ENCODE assay signal across 11 cellular contexts in the genomic region with DNA sequence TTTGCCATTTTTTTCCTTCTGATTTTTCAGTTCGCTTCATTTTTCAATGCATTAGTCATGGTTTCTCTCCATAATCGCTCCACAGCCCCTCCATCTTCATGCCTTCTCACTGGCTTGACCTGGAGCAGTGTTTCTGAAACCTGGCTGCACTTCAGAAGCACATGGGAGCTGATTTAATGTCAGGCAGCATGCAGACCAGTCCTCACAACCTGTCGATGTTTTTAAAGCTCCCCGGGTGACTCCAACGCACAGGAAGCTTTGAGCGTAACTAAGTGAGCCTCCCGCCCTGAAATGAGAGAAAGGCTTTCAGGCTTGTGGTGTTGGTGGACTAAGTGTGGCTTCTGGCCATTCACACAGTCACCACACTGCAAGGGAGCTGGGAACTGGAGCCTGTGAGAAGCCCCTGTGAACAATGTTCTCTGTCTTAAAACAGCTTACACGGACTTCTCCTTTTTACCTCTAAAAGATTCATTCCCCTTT. TPM values are rescaled to one million over a fixed set of nuclear protein-coding genes. Genes with fewer than 3 reads are reported as not detected.
DNase-seq lines count a peak whose midpoint lies in the region; ATAC-seq and TF ChIP-seq lines count a peak whose summit lies in the region.
"Had no signal": no experiment of that assay in that cellular context is flagged by ENCODE, and none has a peak within 500 bp of the region (broad histone marks: within the 10 kb centered on the region; RNA-seq: fewer than 3 reads in every experiment).

No MANE protein-coding gene starts in this region.

- H3K4me3 ChIP-seq in Panc1 (ENCODE audit: low read depth in 2 of 2, low read length in 2 of 2) (peak overlapping the region; percentile 17 to 43; a peak in 3 of 4 replicates), fibroblast of pulmonary artery (replicated peaks; ENCODE audit: low read depth, low read length) (peak overlapping the region; percentile 37)
- no peak overlapping the region for H3K4me3 ChIP-seq in CD4-positive, alpha-beta memory T cell (ENCODE audit: low read length in 2 of 2)
- H3K4me3 ChIP-seq: upper lobe of left lung had no signal

- CTCF ChIA-PET in activated naive CD4-positive, alpha-beta T cell treated with anti-CD3 and anti-CD28 coated beads, Interleukin-2, amount 10 ng/mL, durations not matched to agents 7 days and 5 days (lab: Charles Lee): no interaction called here
- CTCF ChIA-PET in Panc1 (lab: Charles Lee): no interaction called here
- CTCF ChIA-PET in CD4-positive, alpha-beta memory T cell (lab: Charles Lee; ENCODE audit: partially characterized antibody): no interaction called here

- TF ChIP-seq CTCF in Panc1 (IDR thresholded peaks at IDR 0.05) (no peak), fibroblast of pulmonary artery (IDR thresholded peaks at IDR 0.05; ENCODE audit: low read length, missing control alignments) (no peak), CD14-positive monocyte (IDR thresholded peaks at IDR 0.05) (no peak)

- no peak overlapping the region for H3K4me3 Mint-ChIP-seq in activated naive CD4-positive, alpha-beta T cell treated with anti-CD3 and anti-CD28 coated beads, Interleukin-2, amount 10 ng/mL, durations not matched to agents 7 days and 5 days
- no peak overlapping the region for H3K4me3 Mint-ChIP-seq in stimulated activated effector memory CD8-positive, alpha-beta T cell treated with anti-CD3 and anti-CD28 coated beads, Interleukin-12 subunit alpha, Interleukin-12 subunit beta, amount 100 ng/mL, for 72 hours
- H3K4me3 Mint-ChIP-seq in CD14-positive monocyte: no peak overlapping the region
- H3K4me3 Mint-ChIP-seq in CD4-positive, alpha-beta memory T cell: no peak overlapping the region
- H3K4me3 Mint-ChIP-seq: naive thymus-derived CD8-positive, alpha-beta T cell had no signal

- H3K36me3 ChIP-seq in Panc1 (ENCODE audit: control insufficient read depth, insufficient read depth, low read length): no peaks in the 10 kb centered on the region
- H3K36me3 ChIP-seq in CD4-positive, alpha-beta memory T cell (ENCODE audit: insufficient read depth, low read length): no peaks in the 10 kb centered on the region

- POLR2A ChIA-PET in Panc1 (lab: Charles Lee): no interaction called here
- POLR2A ChIA-PET in CD4-positive, alpha-beta memory T cell (lab: Charles Lee; ENCODE audit: partially characterized antibody): no interaction called here

- no peaks in the 10 kb centered on the region for H3K36me3 Mint-ChIP-seq in activated naive CD4-positive, alpha-beta T cell treated with anti-CD3 and anti-CD28 coated beads, Interleukin-2, amount 10 ng/mL, durations not matched to agents 7 days and 5 days
- no peaks in the 10 kb centered on the region for H3K36me3 Mint-ChIP-seq in stimulated activated effector memory CD8-positive, alpha-beta T cell treated with anti-CD3 and anti-CD28 coated beads, Interleukin-12 subunit alpha, Interleukin-12 subunit beta, amount 100 ng/mL, for 72 hours
- H3K36me3 Mint-ChIP-seq in CD14-positive monocyte: peaks cover 9 to 10% of the 10 kb centered on the region in 2 donors
- H3K36me3 Mint-ChIP-seq in CD4-positive, alpha-beta memory T cell: peaks cover 3 to 6% of the 10 kb centered on the region in 2 donors

- H3K27ac Mint-ChIP-seq in activated naive CD4-positive, alpha-beta T cell treated with anti-CD3 and anti-CD28 coated beads, Interleukin-2, amount 10 ng/mL, durations not matched to agents 7 days and 5 days: peak overlapping the region; percentile 74
- no peak overlapping the region for H3K27ac Mint-ChIP-seq in stimulated activated effector memory CD8-positive, alpha-beta T cell treated with anti-CD3 and anti-CD28 coated beads, Interleukin-12 subunit alpha, Interleukin-12 subunit beta, amount 100 ng/mL, for 72 hours
- peak overlapping the region in 1 of 7 donors; percentile 75 for H3K27ac Mint-ChIP-seq in CD14-positive monocyte
- H3K27ac Mint-ChIP-seq in CD4-positive, alpha-beta memory T cell: peak overlapping the region in 1 of 7 donors; percentile 42

- peaks cover 3% of the 10 kb centered on the region for H3K4me1 Mint-ChIP-seq in activated naive CD4-positive, alpha-beta T cell treated with anti-CD3 and anti-CD28 coated beads, Interleukin-2, amount 10 ng/mL, durations not matched to agents 7 days and 5 days
- peaks cover 6% of the 10 kb centered on the region for H3K4me1 Mint-ChIP-seq in stimulated activated effector memory CD8-positive, alpha-beta T cell treated with anti-CD3 and anti-CD28 coated beads, Interleukin-12 subunit alpha, Interleukin-12 subunit beta, amount 100 ng/mL, for 72 hours
- H3K4me1 Mint-ChIP-seq in CD14-positive monocyte: peaks cover 7% of the 10 kb centered on the region
- H3K4me1 Mint-ChIP-seq in CD4-positive, alpha-beta memory T cell: peaks cover 1 to 8% (median 6%) of the 10 kb centered on the region in 4 donors

- H3K27me3 ChIP-seq in Panc1 (ENCODE audit: control insufficient read depth, insufficient read depth, low read length): no peaks in the 10 kb centered on the region
- no peaks in the 10 kb centered on the region for H3K27me3 ChIP-seq in CD4-positive, alpha-beta memory T cell (ENCODE audit: insufficient read depth, low read length)
- H3K27me3 ChIP-seq: upper lobe of left lung had no signal

- ATAC-seq in Panc1 (peak; percentile 78), GM19023 (IDR thresholded peaks at IDR 0.05; ENCODE audit: unreplicated experiment) (no peak)
- ATAC-seq in stimulated activated effector memory CD8-positive, alpha-beta T cell treated with anti-CD3 and anti-CD28 coated beads, Interleukin-12 subunit alpha, Interleukin-12 subunit beta, amount 100 ng/mL, for 72 hours: peak; percentile 56

- no peaks in the 10 kb centered on the region for H3K9me3 Mint-ChIP-seq in activated naive CD4-positive, alpha-beta T cell treated with anti-CD3 and anti-CD28 coated beads, Interleukin-2, amount 10 ng/mL, durations not matched to agents 7 days and 5 days
- H3K9me3 Mint-ChIP-seq in stimulated activated effector memory CD8-positive, alpha-beta T cell treated with anti-CD3 and anti-CD28 coated beads, Interleukin-12 subunit alpha, Interleukin-12 subunit beta, amount 100 ng/mL, for 72 hours: no peaks in the 10 kb centered on the region
- no peaks in the 10 kb centered on the region for H3K9me3 Mint-ChIP-seq in CD14-positive monocyte
- H3K9me3 Mint-ChIP-seq in CD4-positive, alpha-beta memory T cell: peaks cover 0 to 1% (median 0%) of the 10 kb centered on the region in 8 donors
- H3K9me3 Mint-ChIP-seq: naive thymus-derived CD8-positive, alpha-beta T cell had no signal

- peaks cover 41% of the 10 kb centered on the region for H3K27me3 Mint-ChIP-seq in activated naive CD4-positive, alpha-beta T cell treated with anti-CD3 and anti-CD28 coated beads, Interleukin-2, amount 10 ng/mL, durations not matched to agents 7 days and 5 days
- peaks cover 0 to 10% (median 6%) of the 10 kb centered on the region in 3 donors for H3K27me3 Mint-ChIP-seq in CD14-positive monocyte (ENCODE audit: low read depth in 3 of 3)
- H3K27me3 Mint-ChIP-seq in CD4-positive, alpha-beta memory T cell: peaks cover 7 to 10% of the 10 kb centered on the region in 2 donors

- no peak for DNase-seq in activated naive CD4-positive, alpha-beta T cell treated with anti-CD3 and anti-CD28 coated beads, Interleukin-2, amount 10 ng/mL, durations not matched to agents 7 days and 5 days
- DNase-seq in activated naive CD4-positive, alpha-beta T cell treated with anti-CD3 and anti-CD28 coated beads, Interleukin-2, amount 50 U/mL, for 16 hours: no peak
- DNase-seq in Panc1 (ENCODE audit: low read depth, low spot score) (no peak), fibroblast of pulmonary artery (ENCODE audit: low read depth) (peak; percentile 45), CD14-positive monocyte (ENCODE audit: low spot score) (no peak)
- DNase-seq in stimulated activated effector memory CD8-positive, alpha-beta T cell treated with anti-CD3 and anti-CD28 coated beads, Interleukin-12 subunit alpha, Interleukin-12 subunit beta, amount 100 ng/mL, for 72 hours (ENCODE audit: low spot score in 2 of 2): no peak
- no peak for DNase-seq in CD4-positive, alpha-beta memory T cell
- DNase-seq: DMS153; naive thymus-derived CD8-positive, alpha-beta T cell; upper lobe of left lung had no signal

- H3K9me3 ChIP-seq in Panc1 (ENCODE audit: control insufficient read depth, insufficient read depth, low read depth, low read length): no peaks in the 10 kb centered on the region
- H3K9me3 ChIP-seq in CD4-positive, alpha-beta memory T cell (ENCODE audit: control insufficient read depth in 1 of 2, low read length in 2 of 2): no peaks in the 10 kb centered on the region
- H3K9me3 ChIP-seq: upper lobe of left lung had no signal

- in situ Hi-C loops in Panc1 (cut with HindIII; ENCODE audit: low pct_unique_long_range_greater_than_20kb, low sequenced_read_pairs): no loop called here

- H3K27ac ChIP-seq in Panc1 (ENCODE audit: low read length): 0 out of 2 replicates have a peak overlapping the region, but pooled peaks have one; percentile 48
- H3K27ac ChIP-seq in CD4-positive, alpha-beta memory T cell (ENCODE audit: low read depth, low read length): no peak overlapping the region
- H3K27ac ChIP-seq: upper lobe of left lung had no signal

- no TSS peak for BruUV-seq in Panc1 (replicated peaks; lab: Mats Ljungman, UMichigan)

- peaks cover 5% of the 10 kb centered on the region; the same call in 1 of the 2 replicates for H3K4me1 ChIP-seq in Panc1 (ENCODE audit: control insufficient read depth, insufficient read depth, low read length)
- no peaks in the 10 kb centered on the region for H3K4me1 ChIP-seq in CD4-positive, alpha-beta memory T cell (ENCODE audit: insufficient read depth, low read length)
- H3K4me1 ChIP-seq: upper lobe of left lung had no signal

- intact Hi-C loops in Panc1 (cut with micrococcal nuclease; ENCODE audit: unreplicated experiment): no loop called here
- intact Hi-C loops in CD14-positive monocyte (cut with micrococcal nuclease): no loop called here
- intact Hi-C loops in CD4-positive, alpha-beta memory T cell (cut with micrococcal nuclease): no loop called here

RNA-seq across cellular contexts. Expression of gene DRG2, which starts 16.8 kb away (rescaled TPM):
- total RNA-seq in Panc1 (2021; ENCODE audit: unreplicated experiment): 42.0 TPM
- polyA plus RNA-seq in Panc1 (2012; ENCODE audit: insufficient read length): 40.5 TPM
- polyA plus RNA-seq in CD14-positive monocyte: 10 to 100 TPM; 26.9 to 32.0 TPM
- 10 to 100 TPM; 56.8 to 61.0 TPM for total RNA-seq in CD4-positive, alpha-beta memory T cell
- polyA plus RNA-seq in CD4-positive, alpha-beta memory T cell: 10 to 100 TPM; 40.3 to 50.4 TPM

RNA-seq across cellular contexts. Expression of gene GID4, which starts 31.7 kb away (rescaled TPM):
- 11.1 TPM for total RNA-seq in Panc1 (2021; ENCODE audit: unreplicated experiment)
- polyA plus RNA-seq in Panc1 (2012; ENCODE audit: insufficient read length): 6.7 TPM
- 1 to 10 TPM; 4.4 to 6.0 TPM for polyA plus RNA-seq in CD14-positive monocyte
- 10 to 100 TPM; 11.1 to 13.1 TPM for total RNA-seq in CD4-positive, alpha-beta memory T cell
- polyA plus RNA-seq in CD4-positive, alpha-beta memory T cell: 1 to 10 TPM; 6.5 to 8.4 TPM

RNA-seq across cellular contexts. Expression of gene ATPAF2, which starts 31.9 kb away (rescaled TPM):
- total RNA-seq in Panc1 (2021; ENCODE audit: unreplicated experiment): 22.3 TPM
- polyA plus RNA-seq in Panc1 (2012; ENCODE audit: insufficient read length): 23.6 TPM
- polyA plus RNA-seq in CD14-positive monocyte: 10 to 100 TPM; 44.9 to 50.8 TPM
- total RNA-seq in CD4-positive, alpha-beta memory T cell: 10 to 100 TPM; 24.1 to 24.3 TPM
- 10 to 100 TPM; 16.6 to 18.0 TPM for polyA plus RNA-seq in CD4-positive, alpha-beta memory T cell

RNA-seq across cellular contexts. Expression of gene MYO15A, which starts 37.7 kb away (rescaled TPM):
- total RNA-seq in Panc1 (2021; ENCODE audit: unreplicated experiment): 0.36 TPM
- 0.73 TPM for polyA plus RNA-seq in Panc1 (2012; ENCODE audit: insufficient read length)
- under 1 TPM; 0.31 to 0.56 TPM for polyA plus RNA-seq in CD14-positive monocyte
- 1 to 10 TPM; 1.6 to 2.2 TPM for total RNA-seq in CD4-positive, alpha-beta memory T cell
- under 1 TPM; 0.14 to 0.43 TPM for polyA plus RNA-seq in CD4-positive, alpha-beta memory T cell

Comparison
In these comparisons a context has a peak if more than half of its experiments do, and no peak if none do; other contexts are left out.
1. H3K4me3 ChIP-seq: peak in Panc1 (2 of 2) and fibroblast of pulmonary artery (single experiment); none in CD4-positive, alpha-beta memory T cell (0 of 2).